ENCODE assay signal across 1 cellular context in genomic region chr1:102262994-102263393, GRCh38.
TF ChIP-seq lines count a peak whose summit lies in the region.

No MANE protein-coding gene starts in this region.

TF ChIP-seq in SK-N-SH, 30 proteins besides CTCF, POLR2A, EP300 and RAD21 (continued from another document):
- TF ChIP-seq NFIC (IDR thresholded peaks at IDR 0.05; ENCODE audit: borderline replicate concordance) (no peak), ZBTB33 (IDR thresholded peaks at IDR 0.05; ENCODE audit: borderline replicate concordance, low read depth) (no peak), RCOR1 (IDR thresholded peaks at IDR 0.05; ENCODE audit: low read length) (no peak), USF2 (IDR thresholded peaks at IDR 0.05; ENCODE audit: borderline replicate concordance, low read depth, low read length) (no peak), MXI1 (IDR thresholded peaks at IDR 0.05; ENCODE audit: low read depth, low read length) (no peak), NRF1 (IDR thresholded peaks at IDR 0.05; ENCODE audit: low read depth, low read length) (no peak), POLR2AphosphoS5 (IDR thresholded peaks at IDR 0.05; ENCODE audit: low read depth, low read length) (no peak), SMC3 (IDR thresholded peaks at IDR 0.05; ENCODE audit: low read depth, low read length) (no peak), FOSL2 (IDR thresholded peaks at IDR 0.05; ENCODE audit: borderline replicate concordance, low read depth) (no peak), MEF2A (IDR thresholded peaks at IDR 0.05; ENCODE audit: borderline replicate concordance, low read depth) (no peak)
- TF ChIP-seq, protein P1, sequence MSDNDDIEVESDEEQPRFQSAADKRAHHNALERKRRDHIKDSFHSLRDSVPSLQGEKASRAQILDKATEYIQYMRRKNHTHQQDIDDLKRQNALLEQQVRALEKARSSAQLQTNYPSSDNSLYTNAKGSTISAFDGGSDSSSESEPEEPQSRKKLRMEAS (IDR thresholded peaks at IDR 0.05; ENCODE audit: low read depth) = no peak
- TF ChIP-seq, protein P2, sequence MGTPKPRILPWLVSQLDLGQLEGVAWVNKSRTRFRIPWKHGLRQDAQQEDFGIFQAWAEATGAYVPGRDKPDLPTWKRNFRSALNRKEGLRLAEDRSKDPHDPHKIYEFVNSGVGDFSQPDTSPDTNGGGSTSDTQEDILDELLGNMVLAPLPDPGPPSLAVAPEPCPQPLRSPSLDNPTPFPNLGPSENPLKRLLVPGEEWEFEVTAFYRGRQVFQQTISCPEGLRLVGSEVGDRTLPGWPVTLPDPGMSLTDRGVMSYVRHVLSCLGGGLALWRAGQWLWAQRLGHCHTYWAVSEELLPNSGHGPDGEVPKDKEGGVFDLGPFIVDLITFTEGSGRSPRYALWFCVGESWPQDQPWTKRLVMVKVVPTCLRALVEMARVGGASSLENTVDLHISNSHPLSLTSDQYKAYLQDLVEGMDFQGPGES (IDR thresholded peaks at IDR 0.05; ENCODE audit: low read depth, low read length) = no peak
